Comparison of ENCODE assay signal across 8 cellular contexts in genomic region chr6:10694302-10695085, GRCh38. TPM values are rescaled to one million over a fixed set of nuclear protein-coding genes. Genes with fewer than 3 reads are reported as not detected.
A peak's percentile ranks its signal among the peaks of the same experiment; 100 is the strongest.
DNase-seq lines count a peak whose midpoint lies in the region; ATAC-seq, FAIRE-seq and TF ChIP-seq lines count a peak whose summit lies in the region.

C6orf52 (minus strand) TSS chr6:10694616; CDS start chr6:10687550, 7,066 bp downstream.
PAK1IP1 (plus strand) TSS chr6:10694972; CDS start chr6:10694986, 14 bp downstream.

- H3K4me3 ChIP-seq in fibroblast of pulmonary artery (replicated peaks; ENCODE audit: low read depth, low read length) = peak within 1 kb of the TSS; percentile 74

- H3K27ac Mint-ChIP-seq in natural killer cell = peak within 1 kb of the TSS; percentile 100

- H3K36me3 Mint-ChIP-seq in natural killer cell = no peaks in the 10 kb centered on the region

- H3K4me1 Mint-ChIP-seq in natural killer cell = peaks cover 25 to 26% of the 10 kb centered on the region in 2 donors

- peak within 1 kb of the TSS; percentile 99 for H3K4me3 Mint-ChIP-seq in natural killer cell

- peak; percentile 50 for FAIRE-seq in H54 (lab: Jason Lieb, UNC)

- no peaks in the 10 kb centered on the region for H3K9me3 Mint-ChIP-seq in natural killer cell

- DNase-seq in ELF-1 (ENCODE audit: low read depth, low spot score) (peak; percentile 98), H54 (ENCODE audit: insufficient read length, low spot score) (peak; percentile 82), LoVo (ENCODE audit: low spot score) (peak; percentile 90), RWPE1 (ENCODE audit: low spot score) (peak; percentile 95), fibroblast of pulmonary artery (ENCODE audit: low read depth) (peak; percentile 95), natural killer cell (peak; percentile 91)
- peak; percentile 90 for DNase-seq in activated T-helper 9 cell treated with anti-CD3 and anti-CD28 coated beads, Interleukin-2, amount 50 U/mL, for 16 hours (ENCODE audit: low read depth)
- peak; percentile 86 to 100 (median 95) for DNase-seq in stimulated activated naive CD4-positive, alpha-beta T cell (lab: John Stamatoyannopoulos, UW)

- CTCF ChIA-PET in RWPE1 (lab: Yijun Ruan, JAX) = interaction anchor here (0.7 kb wide), 2 partner anchors 1064 to 1302 kb away, joined by 3 to 4 read pairs; no protein-coding TSS in a partner anchor

- intact Hi-C loops in natural killer cell (cut with micrococcal nuclease) = loop anchor here (1.0 to 10.0 kb wide), 6 partner anchors 26 to 540 kb away; partner anchors contain the start of genes NEDD9, SMIM13 and TMEM14B

- POLR2A ChIA-PET in RWPE1 (lab: Yijun Ruan, JAX; ENCODE audit: low non-redundant PET) = interaction anchor here (0.6 to 1.2 kb wide), 6 partner anchors 28 to 287 kb away, joined by 3 to 9 read pairs (median 4); no protein-coding TSS in a partner anchor

- peak within 1 kb of the TSS; percentile 91 for H3K27ac ChIP-seq in RWPE1

- TF ChIP-seq POLR2A in H54 (IDR thresholded peaks at IDR 0.05; ENCODE audit: low read depth, low read length) = peak; percentile 79

- TF ChIP-seq CTCF in RWPE1 (conservative IDR thresholded peaks at IDR 0.05; ENCODE audit: low read depth) (no peak), fibroblast of pulmonary artery (IDR thresholded peaks at IDR 0.05; ENCODE audit: low read length, missing control alignments) (no peak), natural killer cell (IDR thresholded peaks at IDR 0.05) (no peak)

- peak; percentile 94 to 98 (median 94) for ATAC-seq in natural killer cell

- no peaks in the 10 kb centered on the region for H3K27me3 Mint-ChIP-seq in natural killer cell (ENCODE audit: low read depth in 2 of 2)

RNA-seq across cellular contexts. Expression of gene C6orf52, which starts in this region (rescaled TPM):
- total RNA-seq in natural killer cell = under 1 TPM in 2 of 3 donors, not detected in 1; 0.58 to 0.91 TPM

RNA-seq across cellular contexts. Expression of gene PAK1IP1, which starts in this region (rescaled TPM):
- 1 to 10 TPM; 3.6 to 5.2 (median 4.6) TPM for total RNA-seq in natural killer cell

Comparison
In these comparisons a context has a peak if more than half of its experiments do, and no peak if none do; other contexts are left out.
1. Peak in every context shown above with its lines: DNase-seq, ATAC-seq, H3K4me3 ChIP-seq and H3K27ac ChIP-seq.